In genomic region chr6:80005406-80005805, GRCh38 we compare ENCODE assay signal across 11 cellular contexts. TPM values are rescaled to one million over a fixed set of nuclear protein-coding genes. Genes with fewer than 3 reads are reported as not detected.
DNase-seq lines count a peak whose midpoint lies in the region; ATAC-seq, FAIRE-seq and TF ChIP-seq lines count a peak whose summit lies in the region.
"Had no signal": no experiment of that assay in that cellular context is flagged by ENCODE, and none has a peak within 500 bp of the region (broad histone marks: within the 10 kb centered on the region; RNA-seq: fewer than 3 reads in every experiment).

No MANE protein-coding gene starts in this region.

- peak overlapping the region; percentile 70 for H3K4me3 ChIP-seq in AG09309 (ENCODE audit: control insufficient read depth, low read depth, low read length)
- H3K4me3 ChIP-seq in HCT116 (replicated peaks in 1 of 2; ENCODE audit: low read depth in 1 of 2, low read length in 2 of 2) = peak overlapping the region; percentile 81 to 88
- H3K4me3 ChIP-seq in keratinocyte (ENCODE audit: control insufficient read depth in 2 of 3, extremely low read depth in 1 of 3, insufficient read depth in 2 of 3, low read depth in 1 of 3, low read length in 3 of 3) = peak overlapping the region; percentile 63 to 93 (median 91)
- H3K4me3 ChIP-seq in mucosa of descending colon = no peak overlapping the region

- ATAC-seq in HCT116 = no peak
- no peak for ATAC-seq in GM19467 (IDR thresholded peaks at IDR 0.05; ENCODE audit: unreplicated experiment)
- ATAC-seq in mucosa of descending colon = no peak

- dilution Hi-C loops in keratinocyte (cut with MboI; ENCODE audit: extremely low pct_ligation_motif_present, low sequenced_read_pairs) = no loop called here

- no TSS peak for BruUV-seq in HCT116 (replicated peaks; lab: Mats Ljungman, UMichigan)

- H3K79me2 ChIP-seq in HCT116 (ENCODE audit: insufficient read depth, low read length) (peaks cover 50% of the 10 kb centered on the region), keratinocyte (ENCODE audit: control insufficient read depth, insufficient read depth, low read length) (peaks cover 22% of the 10 kb centered on the region)

- H3K9ac ChIP-seq in HCT116 (ENCODE audit: low read length) (peak overlapping the region; percentile 71), keratinocyte (ENCODE audit: control insufficient read depth, extremely low read depth, insufficient read depth, low read length) (peak overlapping the region; percentile 74)

- no peaks in the 10 kb centered on the region for H3K9me2 ChIP-seq in HCT116 (ENCODE audit: insufficient read depth)

- POLR2A ChIA-PET in HCT116 (lab: Charles Lee) = no interaction called here
- POLR2A ChIA-PET in RWPE1 (lab: Yijun Ruan, JAX; ENCODE audit: low non-redundant PET) = no interaction called here

- H3K27ac ChIP-seq in HCT116 (ENCODE audit: low read depth, low read length) (no peak overlapping the region; the same call in 1 of the 2 replicates), keratinocyte (ENCODE audit: control insufficient read depth, insufficient read depth, low read length) (peak overlapping the region; percentile 78), RWPE1 (no peak overlapping the region)

- RAD21 ChIA-PET in HCT116 (lab: Charles Lee; ENCODE audit: low non-redundant PET in 1 of 2, low total read pairs in 2 of 2, uncharacterized antibody in 2 of 2, unreplicated experiment in 2 of 2) = no interaction called here

- DNase-seq in AG09309 (ENCODE audit: low read depth) (no peak), HCT116 (ENCODE audit: low read depth, low spot score) (no peak), keratinocyte (ENCODE audit: low read depth, low spot score) (no peak), SIG-M5 (lab: John Stamatoyannopoulos, UW) (no peak), mucosa of descending colon (no peak), RWPE1 (ENCODE audit: low spot score) (no peak)
- no peak for DNase-seq in activated T-helper 2 cell treated with anti-CD3 and anti-CD28 coated beads, Interferon-gamma antibody, Interleukin-2, Interleukin-4, amounts not matched to agents 10 μg/mL and 5 μg/mL and 100 μg/mL, durations not matched to agents 14 hours and 24 hours and 36 hours (ENCODE audit: low spot score)
- DNase-seq: amniotic stem cell, GDM1, kidney had no signal

- peaks cover 45% of the 10 kb centered on the region for H3K4me1 Mint-ChIP-seq in activated T-helper 2 cell treated with anti-CD3 and anti-CD28 coated beads, Interferon-gamma antibody, Interleukin-2, Interleukin-4, amounts not matched to agents 10 μg/mL and 5 μg/mL and 100 μg/mL, durations not matched to agents 14 hours and 24 hours and 36 hours (ENCODE audit: low read depth)

- no peak for TF ChIP-seq RAD21 in HCT116 (IDR thresholded peaks at IDR 0.05; ENCODE audit: low read depth)

- H3K4me2 ChIP-seq in HCT116 (ENCODE audit: low read length) (peak overlapping the region; percentile 85), keratinocyte (ENCODE audit: control insufficient read depth, extremely low read depth, insufficient read depth, low read depth, low read length) (peak overlapping the region; percentile 99)

- no peaks in the 10 kb centered on the region for H4K20me1 ChIP-seq in HCT116 (ENCODE audit: insufficient read depth)
- H4K20me1 ChIP-seq in keratinocyte (ENCODE audit: control insufficient read depth, extremely low read depth, insufficient read depth, low read length) = no peaks in the 10 kb centered on the region

- H2AFZ ChIP-seq in HCT116 (ENCODE audit: low read depth, low read length, poor library complexity, severe bottlenecking) (no peak overlapping the region), keratinocyte (ENCODE audit: control insufficient read depth, low read length) (no peak overlapping the region)

- H3K9me1 ChIP-seq in keratinocyte (ENCODE audit: control insufficient read depth, extremely low read depth, insufficient read depth, low read length) = no peaks in the 10 kb centered on the region

- CTCF ChIA-PET in HCT116 (lab: Charles Lee) = no interaction called here
- CTCF ChIA-PET in RWPE1 (lab: Yijun Ruan, JAX) = no interaction called here

- H3K9me3 Mint-ChIP-seq in activated T-helper 2 cell treated with anti-CD3 and anti-CD28 coated beads, Interferon-gamma antibody, Interleukin-2, Interleukin-4, amounts not matched to agents 10 μg/mL and 5 μg/mL and 100 μg/mL, durations not matched to agents 14 hours and 24 hours and 36 hours = no peaks in the 10 kb centered on the region

- FAIRE-seq in keratinocyte (lab: Jason Lieb, UNC) = no peak
- FAIRE-seq: kidney had no signal

- TF ChIP-seq CTCF in AG09309 (IDR thresholded peaks at IDR 0.05; ENCODE audit: control insufficient read depth, insufficient read depth, low read depth, low read length, missing control alignments) (no peak), HCT116 (IDR thresholded peaks at IDR 0.05 in 2 of 3, conservative IDR thresholded peaks at IDR 0.05 in 1 of 3; ENCODE audit: borderline replicate concordance in 1 of 3, insufficient read depth in 1 of 3, low read depth in 2 of 3, low read length in 2 of 3) (no peak), keratinocyte (optimal IDR thresholded peaks at IDR 0.05 in 1 of 3, IDR thresholded peaks at IDR 0.05 in 1 of 3, conservative IDR thresholded peaks at IDR 0.05 in 1 of 3; ENCODE audit: extremely low read depth in 1 of 3, insufficient read depth in 2 of 3, low read length in 3 of 3) (no peak), mucosa of descending colon (IDR thresholded peaks at IDR 0.05) (no peak), RWPE1 (conservative IDR thresholded peaks at IDR 0.05; ENCODE audit: low read depth) (no peak)

- H3K9me3 ChIP-seq in HCT116 (ENCODE audit: control insufficient read depth in 1 of 2, insufficient read depth in 1 of 2, low read depth in 1 of 2, low read length in 2 of 2) (no peaks in the 10 kb centered on the region), keratinocyte (ENCODE audit: control insufficient read depth, low read depth, low read length) (no peaks in the 10 kb centered on the region), mucosa of descending colon (no peaks in the 10 kb centered on the region)

- TF ChIP-seq POLR2A in HCT116 (IDR thresholded peaks at IDR 0.05; ENCODE audit: borderline replicate concordance, extremely low read depth, insufficient read depth, insufficient read length) = no peak

- H3K27me3 ChIP-seq in HCT116 (ENCODE audit: insufficient read depth, low read length) (no peaks in the 10 kb centered on the region), keratinocyte (ENCODE audit: control insufficient read depth, extremely low read depth, insufficient read depth, low read length) (no peaks in the 10 kb centered on the region)

- H3K4me3 Mint-ChIP-seq in activated T-helper 2 cell treated with anti-CD3 and anti-CD28 coated beads, Interferon-gamma antibody, Interleukin-2, Interleukin-4, amounts not matched to agents 10 μg/mL and 5 μg/mL and 100 μg/mL, durations not matched to agents 14 hours and 24 hours and 36 hours (ENCODE audit: low read depth) = peak overlapping the region; percentile 92

- H3K36me3 ChIP-seq in HCT116 (ENCODE audit: control insufficient read depth in 1 of 2, insufficient read depth in 2 of 2, low read length in 2 of 2) = peaks cover 13 to 32% of the 10 kb centered on the region in 2 experiments; a peak in 3 of 4 replicates
- H3K36me3 ChIP-seq in keratinocyte (ENCODE audit: control insufficient read depth in 2 of 2, extremely low read depth in 1 of 2, insufficient read depth in 2 of 2, low read length in 2 of 2) = peaks cover 0 to 2% of the 10 kb centered on the region in 2 experiments
- H3K36me3 ChIP-seq in mucosa of descending colon (ENCODE audit: low read depth) = no peaks in the 10 kb centered on the region

- peak overlapping the region; percentile 94 for H3K27ac Mint-ChIP-seq in activated T-helper 2 cell treated with anti-CD3 and anti-CD28 coated beads, Interferon-gamma antibody, Interleukin-2, Interleukin-4, amounts not matched to agents 10 μg/mL and 5 μg/mL and 100 μg/mL, durations not matched to agents 14 hours and 24 hours and 36 hours

- peaks cover 3 to 15% of the 10 kb centered on the region in 2 experiments; a peak in 3 of 4 replicates for H3K4me1 ChIP-seq in HCT116 (ENCODE audit: control insufficient read depth in 1 of 2, insufficient read depth in 2 of 2, low read length in 2 of 2)
- H3K4me1 ChIP-seq in keratinocyte (ENCODE audit: control insufficient read depth, extremely low read depth, insufficient read depth, low read length) = peaks cover 19% of the 10 kb centered on the region
- H3K4me1 ChIP-seq in mucosa of descending colon (ENCODE audit: low read depth) = no peaks in the 10 kb centered on the region

- peaks cover 34% of the 10 kb centered on the region for H3K36me3 Mint-ChIP-seq in activated T-helper 2 cell treated with anti-CD3 and anti-CD28 coated beads, Interferon-gamma antibody, Interleukin-2, Interleukin-4, amounts not matched to agents 10 μg/mL and 5 μg/mL and 100 μg/mL, durations not matched to agents 14 hours and 24 hours and 36 hours (ENCODE audit: low read depth)

- intact Hi-C loops in HCT116 (cut with micrococcal nuclease) = no loop called here
- intact Hi-C loops in activated T-helper 2 cell treated with anti-CD3 and anti-CD28 coated beads, Interferon-gamma antibody, Interleukin-2, Interleukin-4, amounts not matched to agents 10 μg/mL and 5 μg/mL and 100 μg/mL, durations not matched to agents 14 hours and 24 hours and 36 hours (cut with micrococcal nuclease) = loop anchor here (2.0 kb wide), 1 partner anchor 59 kb away; the partner anchor contains the start of gene ELOVL4
- intact Hi-C loops in mucosa of descending colon (cut with DNase I, micrococcal nuclease) = no loop called here

- H3K27me3 Mint-ChIP-seq in activated T-helper 2 cell treated with anti-CD3 and anti-CD28 coated beads, Interferon-gamma antibody, Interleukin-2, Interleukin-4, amounts not matched to agents 10 μg/mL and 5 μg/mL and 100 μg/mL, durations not matched to agents 14 hours and 24 hours and 36 hours (ENCODE audit: low read depth) = peaks cover 8% of the 10 kb centered on the region

RNA-seq across cellular contexts. Expression of gene TTK, which starts 1.0 kb away (rescaled TPM):
- total RNA-seq in HCT116 (2021; ENCODE audit: unreplicated experiment) (46.3 TPM), mucosa of descending colon (1 to 10 TPM; 1.0 to 9.6 (median 2.4) TPM)
- 11.6 and 18.6 TPM in 2 replicates for polyA plus RNA-seq in HCT116 (2012)
- 25.5 and 26.2 TPM in 2 replicates for total RNA-seq in activated T-helper 2 cell treated with anti-CD3 and anti-CD28 coated beads, Interferon-gamma antibody, Interleukin-2, Interleukin-4, amounts not matched to agents 10 μg/mL and 5 μg/mL and 100 μg/mL, durations not matched to agents 14 hours and 24 hours and 36 hours
- 2.0 to 15.3 TPM (median 7.9 TPM) in 3 replicates for polyA plus RNA-seq in keratinocyte
- not detected for polyA plus RNA-seq in keratinocyte (2011; ENCODE audit: low read depth)
- 2.0 and 4.9 TPM in 2 replicates for polyA plus RNA-seq in keratinocyte (2011; cell fraction: cytosol; rRNA removed)
- polyA plus RNA-seq in keratinocyte (2011; cell fraction: nucleus; rRNA removed) = 3.2 and 3.6 TPM in 2 replicates
- 0.14 and 6.4 TPM in 2 replicates for polyA plus RNA-seq in keratinocyte (2012; ENCODE audit: low replicate concordance)
- 0.92 to 12.1 TPM (median 2.1 TPM) in 3 replicates for polyA minus RNA-seq in keratinocyte
- polyA minus RNA-seq in keratinocyte (2011; cell fraction: cytosol; rRNA and poly(A)+ RNA removed) = 4.2 TPM
- polyA minus RNA-seq in keratinocyte (2011; cell fraction: nucleus; rRNA and poly(A)+ RNA removed) = 1.8 and 3.5 TPM in 2 replicates

RNA-seq across cellular contexts. Expression of gene ELOVL4, which starts 58.1 kb away (rescaled TPM):
- total RNA-seq in HCT116 (2021; ENCODE audit: unreplicated experiment) (not detected), mucosa of descending colon (1 to 10 TPM in 1 of 3 donors, under 1 TPM in 2; 0.35 to 2.8 (median 0.46) TPM)
- not detected in 2 replicates for polyA plus RNA-seq in HCT116 (2012)
- 0.76 and 0.98 TPM in 2 replicates for total RNA-seq in activated T-helper 2 cell treated with anti-CD3 and anti-CD28 coated beads, Interferon-gamma antibody, Interleukin-2, Interleukin-4, amounts not matched to agents 10 μg/mL and 5 μg/mL and 100 μg/mL, durations not matched to agents 14 hours and 24 hours and 36 hours
- 2.9 to 6.1 TPM (median 4.8 TPM) in 3 replicates for polyA plus RNA-seq in keratinocyte
- polyA plus RNA-seq in keratinocyte (2011; ENCODE audit: low read depth) = 78.5 TPM
- 1.9 and 3.4 TPM in 2 replicates for polyA plus RNA-seq in keratinocyte (2011; cell fraction: cytosol; rRNA removed)
- 5.4 and 8.2 TPM in 2 replicates for polyA plus RNA-seq in keratinocyte (2011; cell fraction: nucleus; rRNA removed)
- 7.6 and 73.6 TPM in 2 replicates for polyA plus RNA-seq in keratinocyte (2012; ENCODE audit: low replicate concordance)
- polyA minus RNA-seq in keratinocyte = 1.5 to 5.1 TPM (median 3.5 TPM) in 3 replicates
- 4.0 TPM for polyA minus RNA-seq in keratinocyte (2011; cell fraction: cytosol; rRNA and poly(A)+ RNA removed)
- 6.9 and 9.5 TPM in 2 replicates for polyA minus RNA-seq in keratinocyte (2011; cell fraction: nucleus; rRNA and poly(A)+ RNA removed)
